Comparison of ENCODE assay signal across 8 cellular contexts in genomic region chr16:85316321-85316919, GRCh38.
DNase-seq lines count a peak whose midpoint lies in the region; ATAC-seq, FAIRE-seq and TF ChIP-seq lines count a peak whose summit lies in the region.

No MANE protein-coding gene starts in this region.

- TF ChIP-seq POLR2A in GM12892 (IDR thresholded peaks at IDR 0.05; ENCODE audit: low read depth, low read length) = no peak

- peaks cover 31% of the 10 kb centered on the region for H4K20me1 ChIP-seq in osteoblast (ENCODE audit: insufficient read depth, low read length)

- no peak overlapping the region for H3K4me2 ChIP-seq in osteoblast (ENCODE audit: insufficient read depth, low read length)

- no peak overlapping the region for H3K27ac ChIP-seq in osteoblast (ENCODE audit: low read depth, low read length)

- FAIRE-seq in GM12892 (lab: Jason Lieb, UNC) = no peak

- no peaks in the 10 kb centered on the region for H3K27me3 ChIP-seq in osteoblast (ENCODE audit: insufficient read depth, low read length)

- TF ChIP-seq CTCF in AG10803 (conservative IDR thresholded peaks at IDR 0.05; ENCODE audit: low read length) (peak; percentile 72), foreskin fibroblast (IDR thresholded peaks at IDR 0.05; ENCODE audit: low read depth, low read length) (peak; percentile 88), osteoblast (IDR thresholded peaks at IDR 0.05; ENCODE audit: extremely low read depth, low read depth, low read length) (peak; percentile 83)

- ATAC-seq in HG02678 (IDR thresholded peaks at IDR 0.05; ENCODE audit: unreplicated experiment) = no peak
- no peak for ATAC-seq in HG02840 (IDR thresholded peaks at IDR 0.05; ENCODE audit: low FRiP score, unreplicated experiment)

- no peak overlapping the region for H3K4me3 ChIP-seq in AG10803 (ENCODE audit: low read length)
- no peak overlapping the region for H3K4me3 ChIP-seq in foreskin fibroblast (ENCODE audit: low read depth in 1 of 2, low read length in 2 of 2)
- no peak overlapping the region for H3K4me3 ChIP-seq in osteoblast (ENCODE audit: insufficient read depth, low read length)

- H2AFZ ChIP-seq in osteoblast (ENCODE audit: low read length) = no peak overlapping the region

- no peaks in the 10 kb centered on the region for H3K36me3 ChIP-seq in osteoblast (ENCODE audit: insufficient read depth, low read length)

- H3K4me1 ChIP-seq in osteoblast (ENCODE audit: insufficient read depth, low read length) = peaks cover 19% of the 10 kb centered on the region

- peaks cover 2% of the 10 kb centered on the region for H3K79me2 ChIP-seq in osteoblast (ENCODE audit: insufficient read depth, low read length)

- H3K9me3 ChIP-seq in osteoblast (ENCODE audit: low read depth, low read length) = no peaks in the 10 kb centered on the region

- peak; percentile 43 for DNase-seq in AG10803 (ENCODE audit: low read depth)
- DNase-seq in GM12892 (ENCODE audit: insufficient read length) = peak; percentile 56
- peak; percentile 66 for DNase-seq in NCI-H748 (lab: John Stamatoyannopoulos, UW; ENCODE audit: unreplicated experiment)
- DNase-seq in activated CD8-positive, alpha-beta memory T cell treated with anti-CD3 and anti-CD28 coated beads, Interleukin-2, amount 50 U/mL, for 4 hours = peak; percentile 42
- peak in 1 of 2 donors; percentile 77 for DNase-seq in foreskin fibroblast
- peak; percentile 97 for DNase-seq in osteoblast (ENCODE audit: insufficient read length, low spot score, missing footprints)
